In the genomic region with DNA sequence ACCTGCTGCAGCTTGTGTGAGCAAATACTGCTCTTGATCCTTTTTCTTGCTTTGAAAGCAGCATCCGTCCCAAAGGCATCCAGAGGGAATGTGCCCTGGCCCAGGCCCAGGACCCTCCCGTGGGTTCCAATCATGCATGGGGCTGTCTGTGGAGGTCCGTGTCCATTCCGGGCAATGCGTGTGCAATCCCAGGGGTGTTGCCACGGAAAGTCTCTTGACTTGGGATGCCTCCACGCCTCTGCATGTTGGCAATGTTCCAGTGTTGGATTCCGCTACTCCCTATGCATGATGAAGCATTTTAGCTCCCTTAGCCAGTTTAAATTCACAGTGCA, we compare ENCODE assay signal across 15 cellular contexts.
DNase-seq lines count a peak whose midpoint lies in the region; ATAC-seq and TF ChIP-seq lines count a peak whose summit lies in the region.
"Had no signal": no experiment of that assay in that cellular context is flagged by ENCODE, and none has a peak within 500 bp of the region (broad histone marks: within the 10 kb centered on the region; RNA-seq: fewer than 3 reads in every experiment).

No MANE protein-coding gene starts in this region.

- H3K9me3 ChIP-seq in CD8-positive, alpha-beta memory T cell (ENCODE audit: low read length), result peaks cover 100% of the 10 kb centered on the region
- H3K9me3 ChIP-seq in adipocyte (ENCODE audit: control insufficient read depth, low read length) (peaks cover 100% of the 10 kb centered on the region), testis (no peaks in the 10 kb centered on the region), mammary epithelial cell (replicated peaks; ENCODE audit: insufficient read depth, low read length) (peaks cover 98% of the 10 kb centered on the region)
- H3K9me3 ChIP-seq in naive thymus-derived CD4-positive, alpha-beta T cell (ENCODE audit: control insufficient read depth in 2 of 3, low read length in 3 of 3), result peaks cover 42 to 100% (median 85%) of the 10 kb centered on the region in 3 experiments

- H3K4me3 ChIP-seq in CD8-positive, alpha-beta memory T cell (ENCODE audit: low read length), result peak overlapping the region; percentile 23
- H3K4me3 ChIP-seq in adipocyte (ENCODE audit: low read length), result peak overlapping the region; percentile 51
- peak overlapping the region; percentile 21 for H3K4me3 ChIP-seq in naive thymus-derived CD4-positive, alpha-beta T cell (ENCODE audit: low read length)
- no peak overlapping the region for H3K4me3 ChIP-seq in testis
- H3K4me3 ChIP-seq in mammary epithelial cell (replicated peaks in 1 of 3; ENCODE audit: insufficient read depth in 1 of 3, low read depth in 2 of 3, low read length in 3 of 3), result no peak overlapping the region
- H3K4me3 ChIP-seq: SJSA1 had no signal

- H3K4me1 Mint-ChIP-seq in CD8-positive, alpha-beta memory T cell, result no peaks in the 10 kb centered on the region
- no peaks in the 10 kb centered on the region for H3K4me1 Mint-ChIP-seq in naive thymus-derived CD4-positive, alpha-beta T cell
- H3K4me1 Mint-ChIP-seq: CD4-positive, alpha-beta memory T cell had no signal

- H3K36me3 ChIP-seq in CD8-positive, alpha-beta memory T cell (ENCODE audit: insufficient read depth, low read length), result peaks cover 89% of the 10 kb centered on the region
- peaks cover 100% of the 10 kb centered on the region for H3K36me3 ChIP-seq in adipocyte (ENCODE audit: control insufficient read depth, insufficient read depth, low read length, severe bottlenecking)
- peaks cover 20 to 100% (median 47%) of the 10 kb centered on the region in 3 experiments for H3K36me3 ChIP-seq in naive thymus-derived CD4-positive, alpha-beta T cell (ENCODE audit: control insufficient read depth in 2 of 3, insufficient read depth in 3 of 3, low read length in 3 of 3)
- no peaks in the 10 kb centered on the region for H3K36me3 ChIP-seq in testis (ENCODE audit: low read depth, missing control alignments)
- no peaks in the 10 kb centered on the region for H3K36me3 ChIP-seq in mammary epithelial cell (ENCODE audit: insufficient read depth, low read length)
- H3K36me3 ChIP-seq: SJSA1 had no signal

- no peaks in the 10 kb centered on the region for H3K4me1 ChIP-seq in CD8-positive, alpha-beta memory T cell (ENCODE audit: insufficient read depth, low read length)
- H3K4me1 ChIP-seq in adipocyte (ENCODE audit: control insufficient read depth, insufficient read depth, low read length) (no peaks in the 10 kb centered on the region), testis (no peaks in the 10 kb centered on the region), mammary epithelial cell (ENCODE audit: insufficient read depth, low read length) (no peaks in the 10 kb centered on the region)
- H3K4me1 ChIP-seq in naive thymus-derived CD4-positive, alpha-beta T cell (ENCODE audit: control insufficient read depth in 2 of 2, insufficient read depth in 2 of 2, low read length in 2 of 2), result no peaks in the 10 kb centered on the region
- H3K4me1 ChIP-seq: SJSA1 had no signal

- H3K9me3 Mint-ChIP-seq in CD8-positive, alpha-beta memory T cell, result peaks cover 45 to 100% (median 99%) of the 10 kb centered on the region in 5 donors
- peaks cover 19 to 100% (median 96%) of the 10 kb centered on the region in 11 donors for H3K9me3 Mint-ChIP-seq in naive thymus-derived CD4-positive, alpha-beta T cell

- H3K4me2 ChIP-seq in mammary epithelial cell (ENCODE audit: insufficient read depth, low read depth, low read length), result no peak overlapping the region

- H3K36me3 Mint-ChIP-seq in CD8-positive, alpha-beta memory T cell, result peaks cover 72 to 99% (median 99%) of the 10 kb centered on the region in 3 donors
- peaks cover 65 to 100% (median 97%) of the 10 kb centered on the region in 5 donors for H3K36me3 Mint-ChIP-seq in naive thymus-derived CD4-positive, alpha-beta T cell

- no peak for ATAC-seq in naive thymus-derived CD4-positive, alpha-beta T cell
- ATAC-seq in GM18870 (IDR thresholded peaks at IDR 0.05; ENCODE audit: unreplicated experiment) (no peak), GM18909 (IDR thresholded peaks at IDR 0.05; ENCODE audit: poor library complexity, unreplicated experiment) (no peak)

- intact Hi-C loops in naive thymus-derived CD4-positive, alpha-beta T cell (cut with micrococcal nuclease), result no loop called here
- intact Hi-C loops in testis (cut with DNase I; ENCODE audit: low total_unique reads), result no loop called here
- intact Hi-C loops in mammary epithelial cell (cut with micrococcal nuclease), result no loop called here

- no TSS peak for BruUV-seq in mammary epithelial cell (replicated peaks; lab: Mats Ljungman, UMichigan)

- WGBS in testis, 2 donors, result 77 to 90% methylated on average over 3 to 8 of the region's 8 CpGs
- WGBS in mammary epithelial cell (ENCODE audit: low coverage, missing lambda C conversion rate), result 91% methylated on average over 8 of the region's 8 CpGs

- no peaks in the 10 kb centered on the region for H3K27me3 ChIP-seq in CD8-positive, alpha-beta memory T cell (ENCODE audit: insufficient read depth, low read length, poor library complexity, severe bottlenecking)
- H3K27me3 ChIP-seq in adipocyte (replicated peaks; ENCODE audit: control insufficient read depth, insufficient read depth, low read length), result no peaks in the 10 kb centered on the region
- H3K27me3 ChIP-seq in naive thymus-derived CD4-positive, alpha-beta T cell (ENCODE audit: control insufficient read depth in 2 of 2, insufficient read depth in 2 of 2, low read length in 2 of 2), result no peaks in the 10 kb centered on the region
- no peaks in the 10 kb centered on the region for H3K27me3 ChIP-seq in testis
- no peaks in the 10 kb centered on the region for H3K27me3 ChIP-seq in mammary epithelial cell (ENCODE audit: insufficient read depth, low read length)
- H3K27me3 ChIP-seq: SJSA1 had no signal

- no peaks in the 10 kb centered on the region for H4K20me1 ChIP-seq in mammary epithelial cell (ENCODE audit: insufficient read depth, low read length)

- dilution Hi-C loops in mammary epithelial cell (cut with HindIII; ENCODE audit: low sequenced_read_pairs), result no loop called here

- H3K27me3 Mint-ChIP-seq in CD8-positive, alpha-beta memory T cell, result peaks cover 0 to 2% of the 10 kb centered on the region in 2 donors
- H3K27me3 Mint-ChIP-seq in naive thymus-derived CD4-positive, alpha-beta T cell, result no peaks in the 10 kb centered on the region
- H3K27me3 Mint-ChIP-seq: CD4-positive, alpha-beta memory T cell had no signal

- TF ChIP-seq CTCF in testis (IDR thresholded peaks at IDR 0.05), result no peak
- no peak for TF ChIP-seq CTCF in mammary epithelial cell (conservative IDR thresholded peaks at IDR 0.05 in 1 of 2, IDR thresholded peaks at IDR 0.05 in 1 of 2; ENCODE audit: extremely low read depth in 1 of 2, insufficient read depth in 1 of 2, low read depth in 1 of 2, low read length in 2 of 2)

- no peak overlapping the region for H3K27ac Mint-ChIP-seq in CD8-positive, alpha-beta memory T cell
- H3K27ac Mint-ChIP-seq in naive thymus-derived CD4-positive, alpha-beta T cell, result no peak overlapping the region

- H2AFZ ChIP-seq in mammary epithelial cell (ENCODE audit: low read depth, low read length), result no peak overlapping the region

- POLR2A ChIA-PET in CD8-positive, alpha-beta memory T cell (lab: Charles Lee), result no interaction called here
- POLR2A ChIA-PET in naive thymus-derived CD4-positive, alpha-beta T cell (lab: Charles Lee), result no interaction called here

- no peaks in the 10 kb centered on the region for H3K79me2 ChIP-seq in mammary epithelial cell (ENCODE audit: insufficient read depth, low read length)

- peak overlapping the region in 2 of 7 donors; percentile 24 to 74 for H3K4me3 Mint-ChIP-seq in CD8-positive, alpha-beta memory T cell
- no peak overlapping the region for H3K4me3 Mint-ChIP-seq in naive thymus-derived CD4-positive, alpha-beta T cell

- peak in 1 of 5 donors; percentile 16 for DNase-seq in CD8-positive, alpha-beta memory T cell
- DNase-seq in adipocyte (ENCODE audit: low read depth) (no peak), testis (peak; percentile 3), mammary epithelial cell (no peak), NCI-H69 (lab: John Stamatoyannopoulos, UW) (no peak)
- no peak for DNase-seq in naive thymus-derived CD4-positive, alpha-beta T cell
- DNase-seq: AML-193; CD4-positive, alpha-beta memory T cell; HCEC 1CT; NCI-H1417 treated with DMSO at 0.1 percent for 48 hours; NCI-H2029; NCI-H510A had no signal

- H3K27ac ChIP-seq in CD8-positive, alpha-beta memory T cell (ENCODE audit: low read depth, low read length), result no peak overlapping the region
- no peak overlapping the region for H3K27ac ChIP-seq in naive thymus-derived CD4-positive, alpha-beta T cell (ENCODE audit: low read depth, low read length)
- H3K27ac ChIP-seq in testis (no peak overlapping the region), mammary epithelial cell (ENCODE audit: insufficient read depth, low read depth, low read length) (no peak overlapping the region)
- H3K27ac ChIP-seq: SJSA1 had no signal

- in situ Hi-C loops in mammary epithelial cell (cut with MboI; ENCODE audit: low sequenced_read_pairs in 2 of 2), result no loop called here

- TF ChIP-seq POLR2A in testis (IDR thresholded peaks at IDR 0.05), result no peak

- CTCF ChIA-PET in CD8-positive, alpha-beta memory T cell (lab: Charles Lee), result no interaction called here
- CTCF ChIA-PET in naive thymus-derived CD4-positive, alpha-beta T cell (lab: Charles Lee), result no interaction called here
- CTCF ChIA-PET in mammary epithelial cell (lab: Charles Lee; ENCODE audit: low non-redundant PET), result no interaction called here

- H3K9ac ChIP-seq in adipocyte (ENCODE audit: low read length) (no peak overlapping the region), mammary epithelial cell (ENCODE audit: insufficient read depth, low read length) (no peak overlapping the region)

Comparison
In these comparisons a context has a peak if more than half of its experiments do, and no peak if none do; other contexts are left out.
1. H3K4me3 ChIP-seq: peak in CD8-positive, alpha-beta memory T cell (single experiment), adipocyte (single experiment) and naive thymus-derived CD4-positive, alpha-beta T cell (single experiment); none in testis (0 of 2) and mammary epithelial cell (0 of 3).